Comparison of ENCODE assay signal across 8 cellular contexts in the genomic region with DNA sequence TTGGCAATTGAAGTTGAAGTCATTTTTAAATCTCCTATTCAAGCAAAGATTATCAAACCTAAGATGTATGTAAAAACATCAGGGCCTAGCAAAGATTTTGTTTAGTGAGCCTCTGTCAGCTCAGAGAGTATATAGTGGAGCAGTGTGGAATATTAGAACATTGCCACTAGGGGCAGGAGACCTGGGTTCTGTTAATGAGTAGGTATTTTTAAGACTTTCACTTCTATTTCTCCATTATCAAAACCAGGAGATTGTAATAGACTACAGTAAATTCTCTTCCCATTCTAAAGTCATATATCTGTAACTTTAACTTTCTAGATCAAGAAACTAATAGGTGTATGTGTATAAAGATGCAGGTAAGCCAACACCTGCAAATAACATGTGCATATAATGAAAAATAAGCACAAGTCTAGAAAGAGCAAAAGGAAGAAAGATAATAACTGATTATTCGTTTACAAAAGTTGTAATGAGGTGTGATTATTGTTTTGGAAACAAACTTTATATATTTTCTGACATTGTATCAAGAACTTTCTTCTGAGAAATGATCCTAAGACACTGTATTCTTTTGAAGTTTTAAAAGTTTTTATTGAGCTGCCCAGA.
DNase-seq lines count a peak whose midpoint lies in the region; ATAC-seq and TF ChIP-seq lines count a peak whose summit lies in the region.
"Had no signal": no experiment of that assay in that cellular context is flagged by ENCODE, and none has a peak within 500 bp of the region (broad histone marks: within the 10 kb centered on the region; RNA-seq: fewer than 3 reads in every experiment).

No MANE protein-coding gene starts in this region.

- H3K4me1 Mint-ChIP-seq in CD8-positive, alpha-beta memory T cell, result no peaks in the 10 kb centered on the region

- no peaks in the 10 kb centered on the region for H3K36me3 ChIP-seq in HAP-1 (replicated peaks)
- no peaks in the 10 kb centered on the region for H3K36me3 ChIP-seq in CD8-positive, alpha-beta memory T cell (ENCODE audit: insufficient read depth, low read length)
- H3K36me3 ChIP-seq: neutrophil had no signal

- DNase-seq in HAP-1 (ENCODE audit: low spot score in 2 of 2), result peak; percentile 33 to 55
- peak; percentile 16 for DNase-seq in NCI-H226
- DNase-seq in foreskin fibroblast, result no peak
- no peak for DNase-seq in CD8-positive, alpha-beta memory T cell
- DNase-seq in activated CD4-positive, CD25-positive, alpha-beta regulatory T cell treated with anti-CD3 and anti-CD28 coated beads, Interleukin-2, amount 50 U/mL, for 72 hours, result no peak
- no peak for DNase-seq in activated CD8-positive, alpha-beta memory T cell treated with anti-CD3 and anti-CD28 coated beads, Interleukin-2, amount 50 U/mL, for 4 hours

- no peaks in the 10 kb centered on the region for H3K9me3 ChIP-seq in HAP-1
- H3K9me3 ChIP-seq in CD8-positive, alpha-beta memory T cell (ENCODE audit: low read length), result no peaks in the 10 kb centered on the region
- H3K9me3 ChIP-seq: neutrophil had no signal

- H3K4me1 ChIP-seq in HAP-1, result no peaks in the 10 kb centered on the region
- no peaks in the 10 kb centered on the region for H3K4me1 ChIP-seq in CD8-positive, alpha-beta memory T cell (ENCODE audit: insufficient read depth, low read length)

- H3K9me3 Mint-ChIP-seq in CD8-positive, alpha-beta memory T cell, result peaks cover 0 to 3% (median 2%) of the 10 kb centered on the region in 5 donors

- H3K4me3 Mint-ChIP-seq in CD8-positive, alpha-beta memory T cell, result no peak overlapping the region

- CTCF ChIA-PET in CD8-positive, alpha-beta memory T cell (lab: Charles Lee), result no interaction called here

- no peak overlapping the region for H3K27ac ChIP-seq in CD8-positive, alpha-beta memory T cell (ENCODE audit: low read depth, low read length)
- H3K27ac ChIP-seq: neutrophil had no signal

- no peak overlapping the region for H3K27ac Mint-ChIP-seq in CD8-positive, alpha-beta memory T cell

- peak; percentile 80 for ATAC-seq in GM18502 (IDR thresholded peaks at IDR 0.05; ENCODE audit: poor library complexity, unreplicated experiment)

- no peaks in the 10 kb centered on the region for H3K27me3 Mint-ChIP-seq in CD8-positive, alpha-beta memory T cell

- POLR2A ChIA-PET in CD8-positive, alpha-beta memory T cell (lab: Charles Lee), result no interaction called here

- TF ChIP-seq CTCF in foreskin fibroblast (IDR thresholded peaks at IDR 0.05; ENCODE audit: low read depth, low read length), result peak; percentile 28

- H3K4me3 ChIP-seq in HAP-1 (no peak overlapping the region), foreskin fibroblast (ENCODE audit: low read depth in 1 of 2, low read length in 2 of 2) (no peak overlapping the region)
- no peak overlapping the region for H3K4me3 ChIP-seq in CD8-positive, alpha-beta memory T cell (ENCODE audit: low read length)

- no peaks in the 10 kb centered on the region for H3K36me3 Mint-ChIP-seq in CD8-positive, alpha-beta memory T cell

- H3K27me3 ChIP-seq in HAP-1 (ENCODE audit: low read depth), result no peaks in the 10 kb centered on the region
- H3K27me3 ChIP-seq in CD8-positive, alpha-beta memory T cell (ENCODE audit: insufficient read depth, low read length, poor library complexity, severe bottlenecking), result no peaks in the 10 kb centered on the region
- H3K27me3 ChIP-seq: neutrophil had no signal

- in situ Hi-C loops in HAP-1 (cut with MboI; ENCODE audit: low sequenced_read_pairs), result no loop called here

Comparison
In these comparisons a context has a peak if more than half of its experiments do, and no peak if none do; other contexts are left out.
1. DNase-seq: peak in HAP-1 (2 of 2) and NCI-H226 (single experiment); none in foreskin fibroblast (0 of 2), CD8-positive, alpha-beta memory T cell (0 of 5), activated CD4-positive, CD25-positive, alpha-beta regulatory T cell treated with anti-CD3 and anti-CD28 coated beads, Interleukin-2, amount 50 U/mL, for 72 hours (single experiment) and activated CD8-positive, alpha-beta memory T cell treated with anti-CD3 and anti-CD28 coated beads, Interleukin-2, amount 50 U/mL, for 4 hours (single experiment).